Comparison of ENCODE assay signal across 8 cellular contexts in the genomic region with DNA sequence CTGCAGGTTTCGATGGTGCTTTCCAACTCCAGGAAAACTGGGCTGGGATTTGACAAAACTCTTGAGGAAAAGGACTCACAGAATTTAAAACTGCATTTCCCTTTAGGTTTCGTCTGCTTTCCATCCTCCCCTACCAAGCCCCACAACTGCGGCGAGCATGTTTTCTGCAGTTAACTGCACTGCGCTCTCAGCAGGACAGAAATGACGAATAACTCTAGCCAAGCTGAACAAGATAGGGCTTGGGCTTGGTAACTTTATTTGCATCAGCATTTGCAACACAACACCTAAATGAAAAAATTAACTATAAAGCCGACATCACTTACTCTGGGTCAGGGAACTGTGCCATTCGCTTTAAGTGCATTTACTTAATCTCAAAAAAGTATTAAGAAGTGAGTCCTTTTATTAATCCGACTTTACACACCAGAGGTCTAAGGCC. TPM values are rescaled to one million over a fixed set of nuclear protein-coding genes. Genes with fewer than 3 reads are reported as not detected.
DNase-seq lines count a peak whose midpoint lies in the region; ATAC-seq and TF ChIP-seq lines count a peak whose summit lies in the region.

No MANE protein-coding gene starts in this region.

- H3K27ac ChIP-seq in KMS-11 (peak overlapping the region; percentile 43; the same call in 1 of the 2 replicates), temporal lobe (ENCODE audit: low read depth, low read length) (peak overlapping the region; percentile 66)

- TF ChIP-seq CTCF in KMS-11 (conservative IDR thresholded peaks at IDR 0.05; ENCODE audit: low read depth, low read length): no peak
- no peak for TF ChIP-seq CTCF in mesothelial cell of epicardium (IDR thresholded peaks at IDR 0.05; ENCODE audit: unreplicated experiment)

- H3K4me1 ChIP-seq in KMS-11 (ENCODE audit: low read depth, poor library complexity, severe bottlenecking): peaks cover 17% of the 10 kb centered on the region

- DNase-seq in NCI-H1694 (lab: John Stamatoyannopoulos, UW): peak; percentile 30
- no peak for DNase-seq in NCI-H1694 treated with DMSO at 0.1 percent for 48 hours (lab: John Stamatoyannopoulos, UW)
- peak; percentile 15 for DNase-seq in activated CD4-positive, CD25-positive, alpha-beta regulatory T cell treated with anti-CD3 and anti-CD28 coated beads, Interleukin-2, amount 50 U/mL, for 16 hours (ENCODE audit: low read depth, low spot score)
- peak; percentile 4 for DNase-seq in effector CD8-positive, alpha-beta T cell (lab: John Stamatoyannopoulos, UW)
- DNase-seq in mesothelial cell of epicardium (ENCODE audit: low spot score in 2 of 2, unreplicated experiment in 2 of 2): no peak

- H3K4me3 ChIP-seq in KMS-11 (IDR thresholded peaks at IDR 0.05; ENCODE audit: insufficient read depth, low read depth, low read length): peak overlapping the region; percentile 71

- peak overlapping the region; percentile 93 for H3K27ac Mint-ChIP-seq in mesothelial cell of epicardium

- H3K36me3 ChIP-seq in KMS-11 (ENCODE audit: insufficient read depth): no peaks in the 10 kb centered on the region

- H3K36me3 Mint-ChIP-seq in mesothelial cell of epicardium: peaks cover 1% of the 10 kb centered on the region

- peak overlapping the region; percentile 45 for H3K4me2 ChIP-seq in KMS-11

- H3K9me3 Mint-ChIP-seq in mesothelial cell of epicardium: peaks cover 10% of the 10 kb centered on the region

- H2AFZ ChIP-seq in KMS-11 (ENCODE audit: low read depth): peak overlapping the region; percentile 62

- no peaks in the 10 kb centered on the region for H3K27me3 Mint-ChIP-seq in mesothelial cell of epicardium (ENCODE audit: low read depth)

- H3K79me2 ChIP-seq in KMS-11 (ENCODE audit: insufficient read depth, low read depth): peaks cover 15% of the 10 kb centered on the region; the same call in 1 of the 2 replicates

- H3K9ac ChIP-seq in KMS-11: peak overlapping the region; percentile 45; the same call in 1 of the 2 replicates

- H3K4me3 Mint-ChIP-seq in mesothelial cell of epicardium: peak overlapping the region; percentile 90

- ATAC-seq in GM21717 (IDR thresholded peaks at IDR 0.05; ENCODE audit: unreplicated experiment): peak; percentile 39

- H3K27me3 ChIP-seq in KMS-11 (ENCODE audit: insufficient read depth, low read depth): no peaks in the 10 kb centered on the region

- no peaks in the 10 kb centered on the region for H4K20me1 ChIP-seq in KMS-11 (ENCODE audit: insufficient read depth)

- H3K4me1 Mint-ChIP-seq in mesothelial cell of epicardium: peaks cover 31% of the 10 kb centered on the region

RNA-seq across cellular contexts. Expression of a gene that starts 0.7 kb away (rescaled TPM):
- 41.4 to 46.7 TPM (median 46.4 TPM) in 3 replicates for total RNA-seq in mesothelial cell of epicardium
- total RNA-seq in temporal lobe: 43.8 TPM

RNA-seq across cellular contexts. Expression of a gene that starts 10.5 kb away (rescaled TPM):
- 82.9 to 89.3 TPM (median 87.7 TPM) in 3 replicates for total RNA-seq in mesothelial cell of epicardium
- total RNA-seq in temporal lobe: 161 TPM

Comparison
In these comparisons a context has a peak if more than half of its experiments do, and no peak if none do; other contexts are left out.
1. DNase-seq: peak in NCI-H1694 (single experiment), activated CD4-positive, CD25-positive, alpha-beta regulatory T cell treated with anti-CD3 and anti-CD28 coated beads, Interleukin-2, amount 50 U/mL, for 16 hours (single experiment) and effector CD8-positive, alpha-beta T cell (single experiment); none in NCI-H1694 treated with DMSO at 0.1 percent for 48 hours (single experiment) and mesothelial cell of epicardium (0 of 2).